In the genomic region with DNA sequence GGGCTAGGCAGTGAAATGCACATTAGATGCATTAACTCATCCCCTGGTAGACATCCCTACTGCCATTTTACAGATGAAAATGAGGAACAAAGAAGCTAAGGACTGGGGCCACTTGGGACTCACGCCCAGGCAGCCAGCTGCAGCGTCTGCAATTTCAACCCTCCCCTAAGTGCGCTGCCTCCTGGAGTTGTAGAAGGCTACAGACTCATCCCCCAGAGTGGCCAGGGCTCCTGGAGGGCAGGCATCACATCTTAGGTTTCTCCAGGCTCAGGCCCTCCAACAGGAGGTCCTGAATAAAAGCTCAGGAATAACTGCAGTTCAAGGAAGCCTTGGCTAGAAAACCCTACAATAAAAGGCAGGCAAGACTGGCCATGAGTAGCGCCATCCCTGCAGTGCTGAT, we compare ENCODE assay signal across 10 cellular contexts. TPM values are rescaled to one million over a fixed set of nuclear protein-coding genes. Genes with fewer than 3 reads are reported as not detected.
DNase-seq lines count a peak whose midpoint lies in the region; TF ChIP-seq lines count a peak whose summit lies in the region.
"Had no signal": no experiment of that assay in that cellular context is flagged by ENCODE, and none has a peak within 500 bp of the region (broad histone marks: within the 10 kb centered on the region; RNA-seq: fewer than 3 reads in every experiment).

No MANE protein-coding gene starts in this region.

- peak overlapping the region in 2 of 3 donors; percentile 5 to 70 for H3K27ac Mint-ChIP-seq in IgD-negative memory B cell
- no peak overlapping the region for H3K27ac Mint-ChIP-seq in progenitor cell of endocrine pancreas
- H3K27ac Mint-ChIP-seq: activated naive CD8-positive, alpha-beta T cell treated with anti-CD3 and anti-CD28 coated beads, Interleukin-2, amount 10 ng/mL, durations not matched to agents 7 days and 5 days had no signal

- peak overlapping the region in 3 of 4 donors; percentile 48 to 84 (median 72) for H3K4me3 Mint-ChIP-seq in IgD-negative memory B cell
- H3K4me3 Mint-ChIP-seq in progenitor cell of endocrine pancreas (ENCODE audit: low read depth), result no peak overlapping the region
- H3K4me3 Mint-ChIP-seq: activated naive CD8-positive, alpha-beta T cell treated with anti-CD3 and anti-CD28 coated beads, Interleukin-2, amount 10 ng/mL, durations not matched to agents 7 days and 5 days had no signal

- POLR2A ChIA-PET in GM10248 (lab: Yijun Ruan, JAX), result no interaction called here

- CTCF ChIA-PET in GM10248 (lab: Yijun Ruan, JAX), result interaction anchor here (1.3 kb wide), 1 partner anchor 128 kb away, joined by 3 read pairs; no protein-coding TSS in a partner anchor

- H3K27ac ChIP-seq in ACC112 (ENCODE audit: low read depth, low read length) (peak overlapping the region; percentile 95; the same call in 1 of the 2 replicates), neutrophil (peak overlapping the region; percentile 66)
- H3K27ac ChIP-seq in effector memory CD4-positive, alpha-beta T cell (ENCODE audit: insufficient read depth, low read length, poor library complexity, severe bottlenecking), result peak overlapping the region; percentile 22

- H3K4me3 ChIP-seq in ACC112 (ENCODE audit: low read depth, low read length), result no peak overlapping the region
- no peak overlapping the region for H3K4me3 ChIP-seq in effector memory CD4-positive, alpha-beta T cell (ENCODE audit: insufficient read depth, low read depth, low read length, poor library complexity, severe bottlenecking)
- no peak overlapping the region for H3K4me3 ChIP-seq in neutrophil (ENCODE audit: low read depth in 1 of 2, low read length in 1 of 2)
- H3K4me3 ChIP-seq: HAP-1 had no signal

- no peaks in the 10 kb centered on the region for H3K9me3 ChIP-seq in effector memory CD4-positive, alpha-beta T cell (ENCODE audit: control insufficient read depth, low read length)
- no peaks in the 10 kb centered on the region for H3K9me3 ChIP-seq in neutrophil
- H3K9me3 ChIP-seq: HAP-1 had no signal

- TF ChIP-seq CTCF in neutrophil (IDR thresholded peaks at IDR 0.05) (no peak), GM10248 (IDR thresholded peaks at IDR 0.05; ENCODE audit: control extremely low read depth, extremely low read depth, low read depth, missing control alignments) (no peak), progenitor cell of endocrine pancreas (IDR thresholded peaks at IDR 0.05; ENCODE audit: unreplicated experiment) (no peak)

- H3K79me2 ChIP-seq in ACC112 (ENCODE audit: control insufficient read depth, insufficient read depth, low read length, unreplicated experiment), result peaks cover 74% of the 10 kb centered on the region

- H3K4me1 ChIP-seq in ACC112 (ENCODE audit: control insufficient read depth, insufficient read depth, low read length, unreplicated experiment), result peaks cover 88% of the 10 kb centered on the region
- peaks cover 71% of the 10 kb centered on the region for H3K4me1 ChIP-seq in effector memory CD4-positive, alpha-beta T cell (ENCODE audit: control insufficient read depth, insufficient read depth, low read length, poor library complexity, severe bottlenecking)
- peaks cover 46 to 60% of the 10 kb centered on the region in 2 experiments for H3K4me1 ChIP-seq in neutrophil (ENCODE audit: control insufficient read depth in 1 of 2, insufficient read depth in 1 of 2, low read depth in 1 of 2, low read length in 1 of 2)
- H3K4me1 ChIP-seq: HAP-1 had no signal

- DNase-seq in effector memory CD4-positive, alpha-beta T cell, result no peak
- DNase-seq in GM10248 (ENCODE audit: extremely low spot score) (no peak), SIG-M5 treated with dmso at 0.1 percent for 504 hours (lab: John Stamatoyannopoulos, UW; ENCODE audit: unreplicated experiment) (no peak), progenitor cell of endocrine pancreas (ENCODE audit: low spot score, unreplicated experiment) (no peak), NCI-H1092 treated with DMSO at 0.1 percent for 48 hours (lab: John Stamatoyannopoulos, UW) (no peak)
- DNase-seq: activated naive CD8-positive, alpha-beta T cell treated with anti-CD3 and anti-CD28 coated beads, Interleukin-2, amount 10 ng/mL, durations not matched to agents 7 days and 5 days had no signal

- H3K27me3 ChIP-seq in ACC112 (ENCODE audit: insufficient read depth, low read length) (no peaks in the 10 kb centered on the region), neutrophil (no peaks in the 10 kb centered on the region)
- H3K27me3 ChIP-seq in effector memory CD4-positive, alpha-beta T cell (replicated peaks; ENCODE audit: control insufficient read depth, insufficient read depth, low read length, poor library complexity, severe bottlenecking), result no peaks in the 10 kb centered on the region

- no peaks in the 10 kb centered on the region for H3K27me3 Mint-ChIP-seq in IgD-negative memory B cell
- no peaks in the 10 kb centered on the region for H3K27me3 Mint-ChIP-seq in progenitor cell of endocrine pancreas
- H3K27me3 Mint-ChIP-seq: activated naive CD8-positive, alpha-beta T cell treated with anti-CD3 and anti-CD28 coated beads, Interleukin-2, amount 10 ng/mL, durations not matched to agents 7 days and 5 days had no signal

- H3K9me3 Mint-ChIP-seq in IgD-negative memory B cell (no peaks in the 10 kb centered on the region), progenitor cell of endocrine pancreas (ENCODE audit: low read depth) (no peaks in the 10 kb centered on the region)
- H3K9me3 Mint-ChIP-seq: activated naive CD8-positive, alpha-beta T cell treated with anti-CD3 and anti-CD28 coated beads, Interleukin-2, amount 10 ng/mL, durations not matched to agents 7 days and 5 days had no signal

- H3K36me3 ChIP-seq in ACC112 (ENCODE audit: insufficient read depth, low read length) (no peaks in the 10 kb centered on the region), neutrophil (peaks cover 10% of the 10 kb centered on the region)
- H3K36me3 ChIP-seq in effector memory CD4-positive, alpha-beta T cell (ENCODE audit: control insufficient read depth, insufficient read depth, low read length), result peaks cover 5% of the 10 kb centered on the region
- H3K36me3 ChIP-seq: HAP-1 had no signal

- H3K4me1 Mint-ChIP-seq in IgD-negative memory B cell, result peaks cover 52 to 73% (median 62%) of the 10 kb centered on the region in 3 donors
- peaks cover 6% of the 10 kb centered on the region for H3K4me1 Mint-ChIP-seq in progenitor cell of endocrine pancreas (ENCODE audit: low read depth)

- H2AFZ ChIP-seq in ACC112 (ENCODE audit: low read length, unreplicated experiment), result no peak overlapping the region

- H3K36me3 Mint-ChIP-seq in IgD-negative memory B cell (peaks cover 3% of the 10 kb centered on the region), progenitor cell of endocrine pancreas (ENCODE audit: insufficient read depth) (no peaks in the 10 kb centered on the region)

RNA-seq across cellular contexts. Expression of a gene that starts 31.5 kb away (rescaled TPM):
- polyA plus RNA-seq in IgD-negative memory B cell, result 419 TPM
- total RNA-seq in progenitor cell of endocrine pancreas, result 189 and 211 TPM in 2 replicates

Comparison
In these comparisons a context has a peak if more than half of its experiments do, and no peak if none do; other contexts are left out.
1. H3K27ac ChIP-seq: peak in every context shown above with its lines; median percentile 95 in ACC112; 66 in neutrophil; 22 in effector memory CD4-positive, alpha-beta T cell.